9 cellular contexts compared by ENCODE assay signal in the genomic region with DNA sequence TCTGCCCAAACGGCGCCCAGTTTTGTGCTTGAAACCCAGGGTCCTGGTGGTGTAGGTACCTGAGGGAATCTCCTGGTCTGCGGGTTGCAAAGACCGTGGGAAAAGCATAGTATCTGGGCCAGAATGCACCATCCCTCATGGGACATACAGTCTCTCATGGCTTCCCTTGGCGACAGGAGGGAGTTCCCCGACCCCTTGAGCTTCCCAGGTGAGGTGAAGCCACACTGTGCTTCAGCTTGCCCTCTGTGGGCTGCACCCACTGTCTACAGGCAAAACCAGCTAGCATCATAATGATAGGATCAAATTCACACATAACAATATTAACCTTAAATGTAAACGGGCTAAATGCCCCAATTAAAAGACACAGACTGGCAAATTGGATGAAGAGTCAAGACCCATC. TPM values are rescaled to one million over a fixed set of nuclear protein-coding genes. Genes with fewer than 3 reads are reported as not detected.
"Had no signal": no experiment of that assay in that cellular context is flagged by ENCODE, and none has a peak within 500 bp of the region (broad histone marks: within the 10 kb centered on the region; RNA-seq: fewer than 3 reads in every experiment).

No MANE protein-coding gene starts in this region.

RNA-seq across cellular contexts. Expression of a gene that starts 52.5 kb away (rescaled TPM):
- total RNA-seq: OCI-LY7, PC-3, PC-9, Right ventricle myocardium inferior, Right ventricle myocardium superior, RPMI7951, SJCRH30, SJSA1 had no signal
- polyA plus RNA-seq: SK-N-SH had no signal
